In the genomic region with DNA sequence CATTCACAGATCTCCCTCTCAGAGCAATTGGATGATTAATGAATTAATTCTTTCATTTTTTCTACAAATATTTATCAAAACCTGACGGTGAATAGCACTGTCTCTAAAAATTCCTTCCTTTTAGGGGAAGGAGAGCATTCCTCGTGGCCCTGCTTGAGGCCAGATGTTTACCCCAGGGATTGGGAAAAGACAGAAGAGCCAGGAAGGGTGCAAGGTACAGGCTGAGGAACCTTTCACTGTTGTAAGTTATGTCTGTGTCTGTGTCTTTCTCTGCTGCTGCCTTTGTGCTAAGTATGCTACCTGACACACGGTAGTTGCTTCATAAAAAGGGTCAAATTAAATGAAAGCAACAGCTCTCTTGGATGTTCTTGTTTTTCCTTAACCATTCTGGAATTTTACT, we compare ENCODE assay signal across 21 cellular contexts. TPM values are rescaled to one million over a fixed set of nuclear protein-coding genes. Genes with fewer than 3 reads are reported as not detected.
"Had no signal": no experiment of that assay in that cellular context is flagged by ENCODE, and none has a peak within 500 bp of the region (broad histone marks: within the 10 kb centered on the region; RNA-seq: fewer than 3 reads in every experiment).

No MANE protein-coding gene starts in this region.

- H3K4me2 ChIP-seq: hepatocyte had no signal

- H3K27ac ChIP-seq: colonic mucosa, hepatocyte, ovary, right atrium auricular region, stomach had no signal

- H2AFZ ChIP-seq: hepatocyte had no signal

- H3K4me1 ChIP-seq: colonic mucosa had no signal

- H3K27me3 ChIP-seq: colonic mucosa, hepatocyte, ovary, right atrium auricular region, stomach had no signal

- ATAC-seq: left cardiac atrium; left ventricle myocardium superior; naive thymus-derived CD8-positive, alpha-beta T cell had no signal

- H3K4me3 ChIP-seq: colonic mucosa, hepatocyte, ovary, right atrium auricular region, stomach had no signal

- FAIRE-seq: kidney, small intestine, urothelium cell line had no signal

- H3K79me2 ChIP-seq: hepatocyte had no signal

- H3K4me1 Mint-ChIP-seq: naive thymus-derived CD8-positive, alpha-beta T cell; neural crest cell had no signal

- H3K9me3 ChIP-seq: colonic mucosa, ovary, right atrium auricular region, stomach had no signal

- H3K27ac Mint-ChIP-seq: naive thymus-derived CD8-positive, alpha-beta T cell had no signal

- H3K36me3 Mint-ChIP-seq: naive thymus-derived CD8-positive, alpha-beta T cell had no signal

- H3K36me3 ChIP-seq: colonic mucosa, ovary, right atrium auricular region, stomach had no signal

- H3K4me3 Mint-ChIP-seq: naive thymus-derived CD8-positive, alpha-beta T cell; neural crest cell had no signal

- H3K9me3 Mint-ChIP-seq: naive thymus-derived CD8-positive, alpha-beta T cell; neural crest cell had no signal

- DNase-seq: colonic mucosa; dermis blood vessel endothelial cell; erythroblast; foreskin melanocyte; head of caudate nucleus; kidney; left cardiac atrium; left ventricle myocardium superior; mesendoderm; naive thymus-derived CD8-positive, alpha-beta T cell; ovary; small intestine; stimulated activated CD4-positive, alpha-beta T cell treated with anti-CD3 and anti-CD28 coated beads, Interleukin-12 subunit alpha, Interleukin-12 subunit beta, amount 100 ng/mL, for 4 hours; stimulated activated naive CD4-positive, alpha-beta T cell; stomach; substantia nigra; trophoblast cell had no signal

RNA-seq across cellular contexts. Expression of a gene that starts 27.4 kb away (rescaled TPM):
- polyA plus RNA-seq: naive thymus-derived CD8-positive, alpha-beta T cell had no signal
